ENCODE assay signal across 13 cellular contexts in the genomic region with DNA sequence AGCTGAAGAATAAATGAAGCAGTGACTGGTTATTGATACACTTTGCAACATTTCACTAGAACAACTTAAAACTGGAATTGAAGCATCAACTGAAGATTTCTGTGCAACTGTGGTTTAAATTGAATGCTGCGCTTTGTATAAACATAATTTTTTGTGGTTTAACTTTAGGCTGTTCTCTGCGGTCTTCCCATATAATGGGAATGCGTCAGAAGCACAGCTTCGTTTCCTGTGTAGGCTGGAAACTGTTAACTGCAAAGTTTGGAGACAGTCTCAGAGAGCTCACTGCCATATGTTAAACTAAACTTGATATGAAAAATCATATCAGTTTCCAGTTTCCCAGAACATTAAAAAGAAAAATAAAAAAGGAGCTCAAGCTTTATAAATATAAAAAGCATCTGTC.
DNase-seq lines count a peak whose midpoint lies in the region; ATAC-seq, FAIRE-seq and TF ChIP-seq lines count a peak whose summit lies in the region.
"Had no signal": no experiment of that assay in that cellular context is flagged by ENCODE, and none has a peak within 500 bp of the region (broad histone marks: within the 10 kb centered on the region; RNA-seq: fewer than 3 reads in every experiment).

No MANE protein-coding gene starts in this region.

- intact Hi-C loops in MCF 10A (cut with micrococcal nuclease) (no loop called here), breast epithelium (cut with DNase I; ENCODE audit: low total_unique reads) (no loop called here), adrenal gland (cut with DNase I) (no loop called here)

- POLR2A ChIA-PET in MCF 10A (lab: Yijun Ruan, JAX) = interaction anchor here (0.7 kb wide), 1 partner anchor 204 kb away, joined by 3 read pairs; no protein-coding TSS in a partner anchor

- no peaks in the 10 kb centered on the region for H3K79me2 ChIP-seq in fibroblast of lung (ENCODE audit: control insufficient read depth, insufficient read depth, low read length)

- H3K27me3 Mint-ChIP-seq in MCF 10A (ENCODE audit: insufficient read depth, unreplicated experiment) = no peaks in the 10 kb centered on the region
- H3K27me3 Mint-ChIP-seq: brain had no signal

- H3K9me3 ChIP-seq in breast epithelium (no peaks in the 10 kb centered on the region), fibroblast of lung (ENCODE audit: control insufficient read depth, insufficient read depth, low read depth, low read length) (no peaks in the 10 kb centered on the region), adrenal gland (replicated peaks in 1 of 3) (no peaks in the 10 kb centered on the region)

- no peak overlapping the region for H3K27ac Mint-ChIP-seq in MCF 10A (ENCODE audit: low read depth, unreplicated experiment)
- H3K27ac Mint-ChIP-seq: brain had no signal

- in situ Hi-C loops in SK-MEL-5 (cut with HindIII; ENCODE audit: low pct_unique_long_range_greater_than_20kb, low sequenced_read_pairs) = no loop called here

- no peak for FAIRE-seq in GM12891 (lab: Jason Lieb, UNC)

- no peak for TF ChIP-seq POLR2A in breast epithelium (IDR thresholded peaks at IDR 0.05)
- no peak for TF ChIP-seq POLR2A in adrenal gland (IDR thresholded peaks at IDR 0.05)
- TF ChIP-seq POLR2A in GM12891 (IDR thresholded peaks at IDR 0.05; ENCODE audit: low read depth, low read length) = no peak

- H3K9me3 Mint-ChIP-seq in MCF 10A (ENCODE audit: unreplicated experiment) = no peaks in the 10 kb centered on the region
- H3K9me3 Mint-ChIP-seq: brain had no signal

- H3K27ac ChIP-seq in breast epithelium (no peak overlapping the region), fibroblast of lung (ENCODE audit: insufficient read depth, low read length) (peak overlapping the region; percentile 75), adrenal gland (no peak overlapping the region)
- H3K27ac ChIP-seq: right lobe of liver had no signal

- no TSS peak for BruUV-seq in MCF 10A (replicated peaks; lab: Mats Ljungman, UMichigan)

- no peaks in the 10 kb centered on the region for H3K4me1 Mint-ChIP-seq in MCF 10A (ENCODE audit: insufficient read depth, unreplicated experiment)
- H3K4me1 Mint-ChIP-seq: brain had no signal

- H3K36me3 ChIP-seq in breast epithelium = no peaks in the 10 kb centered on the region
- H3K36me3 ChIP-seq in fibroblast of lung (ENCODE audit: control insufficient read depth, insufficient read depth, low read length) = no peaks in the 10 kb centered on the region
- no peaks in the 10 kb centered on the region for H3K36me3 ChIP-seq in adrenal gland (replicated peaks in 1 of 2)
- H3K36me3 ChIP-seq: right lobe of liver had no signal

- no peak for ATAC-seq in omental fat pad (ENCODE audit: low FRiP score)
- ATAC-seq: right lobe of liver had no signal

- 51 to 61% (median 55%) methylated on average over 4 of the region's 4 CpGs for WGBS in adrenal gland, 4 donors

- CTCF ChIA-PET in MCF 10A (lab: Yijun Ruan, JAX) = interaction anchor here (0.8 to 1.1 kb wide), 3 partner anchors 9 to 97 kb away, joined by 3 to 4 read pairs (median 4); no protein-coding TSS in a partner anchor

- no peaks in the 10 kb centered on the region for H4K20me1 ChIP-seq in fibroblast of lung (ENCODE audit: control insufficient read depth, extremely low read depth, insufficient read depth, low read length)

- H3K4me1 ChIP-seq in breast epithelium = no peaks in the 10 kb centered on the region
- H3K4me1 ChIP-seq in fibroblast of lung (ENCODE audit: control insufficient read depth, extremely low read depth, insufficient read depth, low read length) = peaks cover 10% of the 10 kb centered on the region
- no peaks in the 10 kb centered on the region for H3K4me1 ChIP-seq in adrenal gland (replicated peaks in 1 of 2)
- H3K4me1 ChIP-seq: right lobe of liver had no signal

- H3K4me2 ChIP-seq in fibroblast of lung (ENCODE audit: extremely low read depth, insufficient read depth, low read length) = peak overlapping the region; percentile 61

- DNase-seq in MCF 10A (ENCODE audit: unreplicated experiment) (peak; percentile 65), breast epithelium (ENCODE audit: low spot score in 2 of 2) (no peak), SK-MEL-5 (ENCODE audit: low read depth, low spot score) (peak; percentile 84), fibroblast of lung (ENCODE audit: low read depth in 2 of 2) (peak; percentile 74 to 95), adrenal gland (no peak), omental fat pad (ENCODE audit: low spot score) (no peak), NCI-H2196 treated with DMSO at 0.1 percent for 48 hours (lab: John Stamatoyannopoulos, UW; ENCODE audit: unreplicated experiment) (no peak), GM12891 (ENCODE audit: insufficient read length, low spot score) (no peak)
- DNase-seq: C1 segment of cervical spinal cord, NCI-H2227 treated with DMSO at 0.1 percent for 48 hours, right lobe of liver, SHP77 treated with DMSO at 0.1 percent for 48 hours had no signal

- no peak overlapping the region for H3K4me3 Mint-ChIP-seq in MCF 10A (ENCODE audit: unreplicated experiment)
- H3K4me3 Mint-ChIP-seq: brain had no signal

- H3K36me3 Mint-ChIP-seq in MCF 10A (ENCODE audit: insufficient read depth, unreplicated experiment) = no peaks in the 10 kb centered on the region
- H3K36me3 Mint-ChIP-seq: brain had no signal

- TF ChIP-seq CTCF in MCF 10A (IDR thresholded peaks at IDR 0.05; ENCODE audit: unreplicated experiment) = no peak
- no peak for TF ChIP-seq CTCF in breast epithelium (IDR thresholded peaks at IDR 0.05)
- TF ChIP-seq CTCF in fibroblast of lung (conservative IDR thresholded peaks at IDR 0.05 in 1 of 2, IDR thresholded peaks at IDR 0.05 in 1 of 2; ENCODE audit: low read depth in 1 of 2, low read length in 2 of 2) = no peak
- TF ChIP-seq CTCF in adrenal gland (IDR thresholded peaks at IDR 0.05) = no peak
- no peak for TF ChIP-seq CTCF in omental fat pad (IDR thresholded peaks at IDR 0.05)

- no peak overlapping the region for H2AFZ ChIP-seq in fibroblast of lung (ENCODE audit: low read length)

- H3K27me3 ChIP-seq in breast epithelium (no peaks in the 10 kb centered on the region), fibroblast of lung (ENCODE audit: control insufficient read depth, insufficient read depth, low read length) (no peaks in the 10 kb centered on the region), adrenal gland (no peaks in the 10 kb centered on the region)
- H3K27me3 ChIP-seq: right lobe of liver had no signal

- H3K4me3 ChIP-seq in breast epithelium (no peak overlapping the region), fibroblast of lung (replicated peaks in 1 of 4; ENCODE audit: control extremely low read depth in 1 of 4, insufficient read depth in 1 of 4, low read depth in 3 of 4, low read length in 4 of 4) (no peak overlapping the region), adrenal gland (no peak overlapping the region)
- H3K4me3 ChIP-seq: right lobe of liver had no signal

- H3K9ac ChIP-seq in fibroblast of lung (ENCODE audit: insufficient read depth, low read length) = no peak overlapping the region

TF ChIP-seq in GM12891, 5 proteins besides CTCF, POLR2A, EP300 and RAD21:
- TF ChIP-seq POU2F2 (IDR thresholded peaks at IDR 0.05; ENCODE audit: low read depth, low read length) (no peak), PAX5 (IDR thresholded peaks at IDR 0.05; ENCODE audit: insufficient read depth, low read length, severe bottlenecking) (no peak), TAF1 (IDR thresholded peaks at IDR 0.05; ENCODE audit: low read depth, low read length) (no peak), SPI1 (IDR thresholded peaks at IDR 0.05; ENCODE audit: low read depth, low read length) (no peak), POLR2AphosphoS5 (IDR thresholded peaks at IDR 0.05; ENCODE audit: low read depth, low read length) (no peak)

Comparison
In these comparisons a context has a peak if more than half of its experiments do, and no peak if none do; other contexts are left out.
1. DNase-seq: peak in MCF 10A (single experiment), SK-MEL-5 (single experiment) and fibroblast of lung (2 of 2); none in breast epithelium (0 of 2), adrenal gland (0 of 7), omental fat pad (single experiment), NCI-H2196 treated with DMSO at 0.1 percent for 48 hours (single experiment) and GM12891 (single experiment).